Comparison of ENCODE assay signal across 14 cellular contexts in genomic region chr9:114390952-114391351, GRCh38. TPM values are rescaled to one million over a fixed set of nuclear protein-coding genes. Genes with fewer than 3 reads are reported as not detected.
A peak's percentile ranks its signal among the peaks of the same experiment; 100 is the strongest.
DNase-seq lines count a peak whose midpoint lies in the region; ATAC-seq and TF ChIP-seq lines count a peak whose summit lies in the region.
"Had no signal": no experiment of that assay in that cellular context is flagged by ENCODE, and none has a peak within 500 bp of the region (broad histone marks: within the 10 kb centered on the region; RNA-seq: fewer than 3 reads in every experiment).

No MANE protein-coding gene starts in this region.

- peak overlapping the region in 1 of 2 donors; percentile 97 for H3K27ac ChIP-seq in breast epithelium
- H3K27ac ChIP-seq: body of pancreas had no signal

- no peaks in the 10 kb centered on the region for H3K27me3 ChIP-seq in adipocyte (replicated peaks; ENCODE audit: control insufficient read depth, insufficient read depth, low read length)
- H3K27me3 ChIP-seq in breast epithelium: no peaks in the 10 kb centered on the region
- H3K27me3 ChIP-seq: body of pancreas had no signal

- TF ChIP-seq POLR2A in breast epithelium (IDR thresholded peaks at IDR 0.05): no peak

- peaks cover 3% of the 10 kb centered on the region for H3K36me3 ChIP-seq in adipocyte (ENCODE audit: control insufficient read depth, insufficient read depth, low read length, severe bottlenecking)
- H3K36me3 ChIP-seq in breast epithelium: no peaks in the 10 kb centered on the region

- H3K36me3 Mint-ChIP-seq in activated CD4-positive, alpha-beta T cell treated with anti-CD3 and anti-CD28 coated beads, Interleukin-2, amount 10 ng/mL, durations not matched to agents 24 days and 14 days (ENCODE audit: low read depth): peaks cover 53% of the 10 kb centered on the region
- peaks cover 66% of the 10 kb centered on the region for H3K36me3 Mint-ChIP-seq in stimulated activated memory B cell treated with anti-CD40 and anti-IgM and Interleukin-4, amounts not matched to agents 10 μg/mL and 1 μg/mL and 100 μg/mL, for 72 hours

- H3K27ac Mint-ChIP-seq in activated CD4-positive, alpha-beta T cell treated with anti-CD3 and anti-CD28 coated beads, Interleukin-2, amount 10 ng/mL, durations not matched to agents 24 days and 14 days: peak overlapping the region; percentile 93
- peak overlapping the region; percentile 92 for H3K27ac Mint-ChIP-seq in stimulated activated memory B cell treated with anti-CD40 and anti-IgM and Interleukin-4, amounts not matched to agents 10 μg/mL and 1 μg/mL and 100 μg/mL, for 72 hours

- H3K4me1 ChIP-seq in adipocyte (ENCODE audit: control insufficient read depth, insufficient read depth, low read length) (peaks cover 85% of the 10 kb centered on the region), breast epithelium (peaks cover 9 to 28% of the 10 kb centered on the region in 2 donors)

- no peak overlapping the region for H3K4me3 ChIP-seq in adipocyte (ENCODE audit: low read length)
- no peak overlapping the region for H3K4me3 ChIP-seq in breast epithelium
- H3K4me3 ChIP-seq: body of pancreas had no signal

- H3K9ac ChIP-seq in adipocyte (ENCODE audit: low read length): peak overlapping the region; percentile 94

- peak overlapping the region; percentile 96 for H3K4me3 Mint-ChIP-seq in activated CD4-positive, alpha-beta T cell treated with anti-CD3 and anti-CD28 coated beads, Interleukin-2, amount 10 ng/mL, durations not matched to agents 24 days and 14 days
- peak overlapping the region; percentile 99 for H3K4me3 Mint-ChIP-seq in stimulated activated memory B cell treated with anti-CD40 and anti-IgM and Interleukin-4, amounts not matched to agents 10 μg/mL and 1 μg/mL and 100 μg/mL, for 72 hours

- H3K4me1 Mint-ChIP-seq in activated CD4-positive, alpha-beta T cell treated with anti-CD3 and anti-CD28 coated beads, Interleukin-2, amount 10 ng/mL, durations not matched to agents 24 days and 14 days: peaks cover 59% of the 10 kb centered on the region
- H3K4me1 Mint-ChIP-seq in stimulated activated memory B cell treated with anti-CD40 and anti-IgM and Interleukin-4, amounts not matched to agents 10 μg/mL and 1 μg/mL and 100 μg/mL, for 72 hours: peaks cover 81% of the 10 kb centered on the region

- no peaks in the 10 kb centered on the region for H3K27me3 Mint-ChIP-seq in activated CD4-positive, alpha-beta T cell treated with anti-CD3 and anti-CD28 coated beads, Interleukin-2, amount 10 ng/mL, durations not matched to agents 24 days and 14 days
- no peaks in the 10 kb centered on the region for H3K27me3 Mint-ChIP-seq in stimulated activated memory B cell treated with anti-CD40 and anti-IgM and Interleukin-4, amounts not matched to agents 10 μg/mL and 1 μg/mL and 100 μg/mL, for 72 hours

- no peak for DNase-seq in activated CD4-positive, alpha-beta T cell treated with anti-CD3 and anti-CD28 coated beads, Interleukin-2, amount 10 ng/mL, durations not matched to agents 24 days and 14 days
- no peak for DNase-seq in activated CD4-positive, alpha-beta T cell treated with anti-CD3 and anti-CD28 coated beads, Interleukin-2, amount 50 U/mL, for 1 hour
- DNase-seq in NCI-H2227 treated with DMSO at 0.1 percent for 48 hours (lab: John Stamatoyannopoulos, UW) (peak; percentile 63), adipocyte (ENCODE audit: low read depth) (no peak), GM13977 (ENCODE audit: low spot score) (no peak), dermis blood vessel endothelial cell (no peak), breast epithelium (ENCODE audit: low spot score in 2 of 2) (no peak)
- DNase-seq: body of pancreas, DMS53, HCEC 1CT, left cardiac atrium, occipital lobe, SW 1271 had no signal

- no peak for ATAC-seq in stimulated activated memory B cell treated with anti-CD40 and anti-IgM and Interleukin-4, amounts not matched to agents 10 μg/mL and 1 μg/mL and 100 μg/mL, for 72 hours
- ATAC-seq: body of pancreas, left cardiac atrium had no signal

- intact Hi-C loops in activated CD4-positive, alpha-beta T cell treated with anti-CD3 and anti-CD28 coated beads, Interleukin-2, amount 10 ng/mL, durations not matched to agents 24 days and 14 days (cut with micrococcal nuclease): no loop called here
- intact Hi-C loops in breast epithelium (cut with DNase I; ENCODE audit: low total_unique reads): loop anchor here (10.0 kb wide), 1 partner anchor 484 kb away; no protein-coding TSS in a partner anchor

- in situ Hi-C loops in GM13977 (cut with MboI; ENCODE audit: low pct_unique_long_range_greater_than_20kb, low sequenced_read_pairs, unreplicated experiment): no loop called here

- no peak for TF ChIP-seq CTCF in GM13977 (IDR thresholded peaks at IDR 0.05; ENCODE audit: extremely low read depth, insufficient read depth, missing control alignments)
- TF ChIP-seq CTCF in breast epithelium (IDR thresholded peaks at IDR 0.05): no peak

- H3K9me3 Mint-ChIP-seq in activated CD4-positive, alpha-beta T cell treated with anti-CD3 and anti-CD28 coated beads, Interleukin-2, amount 10 ng/mL, durations not matched to agents 24 days and 14 days: no peaks in the 10 kb centered on the region
- H3K9me3 Mint-ChIP-seq in stimulated activated memory B cell treated with anti-CD40 and anti-IgM and Interleukin-4, amounts not matched to agents 10 μg/mL and 1 μg/mL and 100 μg/mL, for 72 hours: no peaks in the 10 kb centered on the region

- H3K9me3 ChIP-seq in adipocyte (ENCODE audit: control insufficient read depth, low read length) (no peaks in the 10 kb centered on the region), breast epithelium (no peaks in the 10 kb centered on the region)
- H3K9me3 ChIP-seq: body of pancreas had no signal

RNA-seq across cellular contexts. Expression of gene AKNA, which starts 3.2 kb away (rescaled TPM):
- 149 and 150 TPM in 2 replicates for total RNA-seq in activated CD4-positive, alpha-beta T cell treated with anti-CD3 and anti-CD28 coated beads, Interleukin-2, amount 10 ng/mL, durations not matched to agents 24 days and 14 days
- total RNA-seq in dermis blood vessel endothelial cell (2.0 and 3.6 TPM in 2 replicates), breast epithelium (10 to 100 TPM; 20.1 to 52.0 (median 35.7) TPM)
